In the genomic region with DNA sequence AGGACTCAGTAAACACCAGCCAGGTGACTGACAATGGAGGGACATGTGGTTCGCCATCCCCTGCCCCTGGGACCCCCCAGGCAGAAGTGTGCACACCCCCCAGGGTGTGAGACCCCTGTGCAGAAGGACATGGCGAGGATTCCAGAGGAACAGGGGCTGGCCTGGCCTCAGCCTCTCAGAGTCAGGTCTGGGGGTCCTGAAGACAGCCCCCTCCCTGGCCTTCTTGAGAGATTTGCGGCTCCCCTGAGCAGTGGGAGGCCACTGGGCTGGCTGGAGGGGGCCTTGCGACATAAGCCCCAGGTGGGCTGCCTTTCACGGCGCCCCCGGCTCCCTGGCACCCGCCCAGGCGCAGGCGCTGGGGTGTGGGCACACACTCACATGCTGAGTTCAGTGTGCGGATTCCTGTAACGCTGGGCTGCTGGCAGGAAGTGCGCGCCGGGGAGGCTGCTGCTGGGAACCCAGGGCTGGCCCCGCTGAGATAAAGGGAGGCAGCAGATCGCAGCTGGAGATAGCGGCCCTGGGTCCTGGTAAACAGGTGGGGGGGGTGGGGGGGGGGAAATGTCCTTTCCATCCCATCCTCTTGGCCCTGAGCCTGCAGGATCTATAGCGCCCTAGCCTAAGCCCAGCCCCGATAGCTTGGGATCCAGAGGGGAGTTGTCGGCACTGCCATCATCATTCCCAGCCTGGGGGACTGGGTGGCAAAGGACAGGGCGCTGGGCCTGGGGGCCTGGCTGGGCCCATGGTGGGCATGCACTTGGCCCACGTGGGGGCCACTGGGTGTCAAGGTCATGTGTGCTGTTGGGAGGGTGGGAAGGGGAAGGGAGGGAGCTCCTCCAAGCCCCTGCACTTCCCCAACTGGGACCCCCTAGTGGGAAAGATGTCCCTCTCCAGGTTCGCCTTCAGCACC, we compare ENCODE assay signal across 1 cellular context.
TF ChIP-seq lines count a peak whose summit lies in the region.

No MANE protein-coding gene starts in this region.

TF ChIP-seq in liver, 16 proteins besides CTCF, POLR2A, EP300 and RAD21 (continued from another document):
- TF ChIP-seq, protein P1, sequence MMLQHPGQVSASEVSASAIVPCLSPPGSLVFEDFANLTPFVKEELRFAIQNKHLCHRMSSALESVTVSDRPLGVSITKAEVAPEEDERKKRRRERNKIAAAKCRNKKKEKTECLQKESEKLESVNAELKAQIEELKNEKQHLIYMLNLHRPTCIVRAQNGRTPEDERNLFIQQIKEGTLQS (IDR thresholded peaks at IDR 0.05): no peak
